8 cellular contexts compared by ENCODE assay signal in genomic region chr1:156500847-156501686, GRCh38. TPM values are rescaled to one million over a fixed set of nuclear protein-coding genes. Genes with fewer than 3 reads are reported as not detected.
DNase-seq lines count a peak whose midpoint lies in the region; ATAC-seq lines count a peak whose summit lies in the region.

No MANE protein-coding gene starts in this region.

- DNase-seq in Ammon's horn (ENCODE audit: low spot score) (peak; percentile 97), NCI-H460 (ENCODE audit: extremely low read depth, low read depth) (peak; percentile 96), cerebellum (ENCODE audit: low spot score) (peak; percentile 99), kidney tubule cell (ENCODE audit: low spot score) (peak; percentile 95)
- peak; percentile 88 for DNase-seq in activated CD4-positive, alpha-beta T cell treated with anti-CD3 and anti-CD28 coated beads for 1 hour
- DNase-seq in stimulated activated CD4-positive, alpha-beta T cell treated with anti-CD3 and anti-CD28 coated beads, Interleukin-1b, Interleukin-23, amount 100 ng/mL, for 1 hour (ENCODE audit: low read depth in 2 of 2), result peak; percentile 87 to 92

- peak; percentile 42 for ATAC-seq in GM19043 (IDR thresholded peaks at IDR 0.05; ENCODE audit: low read depth, unreplicated experiment)
- ATAC-seq in HG03432 (IDR thresholded peaks at IDR 0.05; ENCODE audit: unreplicated experiment), result peak; percentile 58

RNA-seq across cellular contexts. Expression of gene MEF2D, which starts 0.5 kb away (rescaled TPM):
- 23.8 and 26.3 TPM in 2 replicates for total RNA-seq in NCI-H460 (2014; rRNA removed; shearing (Covaris generic))
- polyA plus RNA-seq in NCI-H460 (2014; cell fraction: nucleus; rRNA removed), result 13.9 and 18.0 TPM in 2 replicates
- total RNA-seq in cerebellum, result 6.5 TPM

Comparison
In these comparisons a context has a peak if more than half of its experiments do, and no peak if none do; other contexts are left out.
1. Peak in every context shown above with its lines: DNase-seq and ATAC-seq.